In the genomic region with DNA sequence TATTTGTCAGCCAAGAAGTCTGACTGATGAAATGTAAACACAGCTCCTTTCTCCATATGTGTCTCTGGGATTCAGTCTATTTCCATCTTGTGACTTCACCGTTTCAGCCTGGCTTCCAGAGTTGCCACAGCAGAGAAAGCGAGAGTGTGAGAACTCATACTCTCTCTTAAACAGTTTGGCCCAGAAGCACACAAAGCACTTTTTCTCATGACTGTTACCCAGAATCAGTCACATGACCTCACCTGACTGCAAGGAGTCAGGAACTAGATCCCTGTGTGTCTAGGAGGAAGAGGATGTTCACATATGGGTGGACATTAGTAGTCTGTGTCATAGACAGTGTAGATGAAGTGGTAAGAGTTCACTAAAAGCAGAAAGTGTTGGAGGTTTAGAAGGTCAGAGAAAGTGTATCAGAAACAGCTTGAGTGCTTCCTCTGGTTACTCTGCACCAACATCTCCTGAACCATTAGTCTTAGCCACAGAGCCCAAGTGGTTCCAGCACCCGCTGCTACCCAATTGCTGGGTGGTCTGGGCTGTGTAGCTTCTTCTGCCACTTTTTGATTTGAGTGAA, we compare ENCODE assay signal across 24 cellular contexts.
A peak's percentile ranks its signal among the peaks of the same experiment; 100 is the strongest.
DNase-seq lines count a peak whose midpoint lies in the region; ATAC-seq, FAIRE-seq and TF ChIP-seq lines count a peak whose summit lies in the region.
"Had no signal": no experiment of that assay in that cellular context is flagged by ENCODE, and none has a peak within 500 bp of the region (broad histone marks: within the 10 kb centered on the region; RNA-seq: fewer than 3 reads in every experiment).

No MANE protein-coding gene starts in this region.

- WGBS in H1 (ENCODE audit: extremely low coverage in 1 of 2, insufficient coverage in 1 of 2, insufficient read length in 1 of 2, insufficient replicate concordance in 2 of 2, low coverage in 1 of 2, low lambda C conversion rate in 2 of 2, missing lambda C conversion rate in 1 of 2), 2 experiments = 71% methylated on average over 3 of the region's 3 CpGs; no CpG with 5 or more reads in 1 of the 2 experiments

- H3K4me1 ChIP-seq in adipocyte (ENCODE audit: control insufficient read depth, insufficient read depth, low read length) (peaks cover 4% of the 10 kb centered on the region), H1 (replicated peaks in 1 of 4; ENCODE audit: control insufficient read depth in 3 of 4, insufficient read depth in 4 of 4, low read length in 3 of 4) (no peaks in the 10 kb centered on the region)
- H3K4me1 ChIP-seq: A549; BE2C; BLaER1 treated with 17β-estradiol and CSF1 and Interleukin-3, amounts not matched to agents 10 nM and 100 nM had no signal

- H4K5ac ChIP-seq in H1 (ENCODE audit: insufficient read length, low read depth, low read length) = no peak overlapping the region

- no peak overlapping the region for H2AK5ac ChIP-seq in H1 (ENCODE audit: low read depth, low read length)

- H3K27me3 ChIP-seq in adipocyte (replicated peaks; ENCODE audit: control insufficient read depth, insufficient read depth, low read length) (no peaks in the 10 kb centered on the region), H1 (replicated peaks in 1 of 4; ENCODE audit: control insufficient read depth in 3 of 4, extremely low read depth in 1 of 4, insufficient read depth in 3 of 4, low read length in 3 of 4) (no peaks in the 10 kb centered on the region)
- H3K27me3 ChIP-seq: BE2C; BLaER1 treated with 17β-estradiol and CSF1 and Interleukin-3, amounts not matched to agents 10 nM and 100 nM had no signal

- H4K8ac ChIP-seq in H1 (ENCODE audit: extremely low read depth, insufficient read depth, low read length) = no peak overlapping the region

- POLR2A ChIA-PET in H1 (lab: Charles Lee; ENCODE audit: partially characterized antibody) = no interaction called here

- no peak overlapping the region for H3K27ac ChIP-seq in H1 (ENCODE audit: low read depth, low read length)
- H3K27ac ChIP-seq: A549; BLaER1 treated with 17β-estradiol and CSF1 and Interleukin-3, amounts not matched to agents 10 nM and 100 nM had no signal

- H3K9ac ChIP-seq in adipocyte (ENCODE audit: low read length) = no peak overlapping the region
- H3K9ac ChIP-seq in H1 (replicated peaks in 1 of 4; ENCODE audit: extremely low read depth in 1 of 4, low read depth in 3 of 4, low read length in 3 of 4) = no peak overlapping the region
- H3K9ac ChIP-seq: BLaER1 treated with 17β-estradiol and CSF1 and Interleukin-3, amounts not matched to agents 10 nM and 100 nM had no signal

- H3K36me3 Mint-ChIP-seq in stimulated activated naive CD8-positive, alpha-beta T cell treated with anti-CD3 and anti-CD28 coated beads, Interleukin-15, Interleukin-2, amounts not matched to agents 100 ng/mL and 50 ng/mL, for 24 hours (ENCODE audit: low read depth) = peaks cover 8% of the 10 kb centered on the region
- H3K36me3 Mint-ChIP-seq: CD14-positive monocyte had no signal

- no peak overlapping the region for H2BK120ac ChIP-seq in H1 (replicated peaks; ENCODE audit: low read depth, low read length)

- no peak for TF ChIP-seq CTCF in H1 (IDR thresholded peaks at IDR 0.05; ENCODE audit: control extremely low read depth in 1 of 3, insufficient read depth in 1 of 3, low read depth in 1 of 3, low read length in 3 of 3)

- no peak for ATAC-seq in stimulated activated naive CD8-positive, alpha-beta T cell treated with anti-CD3 and anti-CD28 coated beads, Interleukin-15, amount 100 ng/mL, for 72 hours
- no peak for ATAC-seq in GM21423 (IDR thresholded peaks at IDR 0.05; ENCODE audit: unreplicated experiment)
- ATAC-seq in HG03565 (IDR thresholded peaks at IDR 0.05; ENCODE audit: unreplicated experiment) = no peak
- ATAC-seq: A549, GM23338 had no signal

- H3K18ac ChIP-seq in H1 (ENCODE audit: extremely low read depth, low read length) = no peak overlapping the region

- H3K23ac ChIP-seq in H1 (ENCODE audit: insufficient read length) = no peak overlapping the region

- no peak for FAIRE-seq in H1 (lab: Jason Lieb, UNC)
- FAIRE-seq: A549, D721Med, H54 had no signal

- peaks cover 6% of the 10 kb centered on the region for H3K4me1 Mint-ChIP-seq in stimulated activated naive CD8-positive, alpha-beta T cell treated with anti-CD3 and anti-CD28 coated beads, Interleukin-15, Interleukin-2, amounts not matched to agents 100 ng/mL and 50 ng/mL, for 24 hours (ENCODE audit: low read depth)
- H3K4me1 Mint-ChIP-seq in stimulated activated naive CD8-positive, alpha-beta T cell treated with anti-CD3 and anti-CD28 coated beads, Interleukin-15, amount 100 ng/mL, for 72 hours = peaks cover 9% of the 10 kb centered on the region
- H3K4me1 Mint-ChIP-seq: CD14-positive monocyte; CD8-positive, alpha-beta memory T cell; GM23338 had no signal

- no peak overlapping the region for H4K91ac ChIP-seq in H1 (replicated peaks; ENCODE audit: insufficient read length, low read length)

- H3K4me3 ChIP-seq in adipocyte (ENCODE audit: low read length) (peak overlapping the region; percentile 27), H1 (ENCODE audit: extremely low read depth in 1 of 4, insufficient read depth in 2 of 4, low read depth in 3 of 4, low read length in 4 of 4) (no peak overlapping the region)
- H3K4me3 ChIP-seq: A549; BLaER1 treated with 17β-estradiol and CSF1 and Interleukin-3, amounts not matched to agents 10 nM and 100 nM; GM23338 had no signal

- H2BK5ac ChIP-seq in H1 (ENCODE audit: low read depth, low read length) = no peak overlapping the region

- no peak for DNase-seq in stimulated activated naive CD8-positive, alpha-beta T cell treated with anti-CD3 and anti-CD28 coated beads, Interleukin-15, amount 100 ng/mL, for 72 hours
- DNase-seq in adipocyte (ENCODE audit: low read depth) (no peak), H1 (ENCODE audit: low read depth in 1 of 2, low spot score in 2 of 2) (no peak), LoVo (ENCODE audit: low spot score) (no peak)
- DNase-seq: 8988T; ACHN; AML-193; BE2C; CD4-positive, alpha-beta T cell; CD8-positive, alpha-beta memory T cell; DMS 273 treated with DMSO at 0.1 percent for 48 hours; DMS79; GF-D8; HCEC 1CT; HFFc6 had no signal

- no peak for TF ChIP-seq RAD21 in H1 (IDR thresholded peaks at IDR 0.05 in 1 of 2, conservative IDR thresholded peaks at IDR 0.05 in 1 of 2; ENCODE audit: low read depth in 2 of 2, low read length in 2 of 2)

- H4K20me1 ChIP-seq in H1 (replicated peaks in 1 of 2; ENCODE audit: control insufficient read depth in 1 of 2, insufficient read depth in 2 of 2, low read length in 2 of 2) = no peaks in the 10 kb centered on the region
- H4K20me1 ChIP-seq: BLaER1 treated with 17β-estradiol and CSF1 and Interleukin-3, amounts not matched to agents 10 nM and 100 nM had no signal

- peaks cover 4% of the 10 kb centered on the region for H3K27me3 Mint-ChIP-seq in stimulated activated naive CD8-positive, alpha-beta T cell treated with anti-CD3 and anti-CD28 coated beads, Interleukin-15, Interleukin-2, amounts not matched to agents 100 ng/mL and 50 ng/mL, for 24 hours
- H3K27me3 Mint-ChIP-seq in stimulated activated naive CD8-positive, alpha-beta T cell treated with anti-CD3 and anti-CD28 coated beads, Interleukin-15, amount 100 ng/mL, for 72 hours = no peaks in the 10 kb centered on the region
- H3K27me3 Mint-ChIP-seq: CD4-positive, alpha-beta T cell had no signal

- H2BK12ac ChIP-seq in H1 (ENCODE audit: low read depth, low read length) = no peak overlapping the region

- H3K9me3 ChIP-seq in adipocyte (ENCODE audit: control insufficient read depth, low read length) = peaks cover 64% of the 10 kb centered on the region
- peaks cover 0 to 6% of the 10 kb centered on the region in 2 experiments; a peak in 1 of 4 replicates for H3K9me3 ChIP-seq in H1 (ENCODE audit: insufficient read depth in 2 of 2, low read depth in 1 of 2, low read length in 1 of 2)
- H3K9me3 ChIP-seq: BE2C had no signal

- H3K79me1 ChIP-seq in H1 (ENCODE audit: low read depth, low read length) = no peaks in the 10 kb centered on the region

- TF ChIP-seq POLR2A in H1 (IDR thresholded peaks at IDR 0.05; ENCODE audit: control extremely low read depth in 1 of 2, low read depth in 2 of 2, low read length in 2 of 2) = no peak

- CTCF ChIA-PET in H1 (lab: Charles Lee; ENCODE audit: partially characterized antibody) = interaction anchor here (0.5 to 1.2 kb wide), 6 partner anchors 12 to 1405 kb away, joined by 3 to 4 read pairs (median 3); no protein-coding TSS in a partner anchor

- no peaks in the 10 kb centered on the region for H3K79me2 ChIP-seq in H1 (ENCODE audit: control insufficient read depth in 1 of 2, insufficient read depth in 2 of 2, low read length in 2 of 2)

- no peaks in the 10 kb centered on the region for H3K23me2 ChIP-seq in H1 (ENCODE audit: low read depth, low read length)

- H3K4me3 Mint-ChIP-seq in stimulated activated naive CD8-positive, alpha-beta T cell treated with anti-CD3 and anti-CD28 coated beads, Interleukin-15, Interleukin-2, amounts not matched to agents 100 ng/mL and 50 ng/mL, for 24 hours = no peak overlapping the region
- H3K4me3 Mint-ChIP-seq in stimulated activated naive CD8-positive, alpha-beta T cell treated with anti-CD3 and anti-CD28 coated beads, Interleukin-15, amount 100 ng/mL, for 72 hours = no peak overlapping the region
- H3K4me3 Mint-ChIP-seq: CD14-positive monocyte; CD4-positive, alpha-beta T cell; CD8-positive, alpha-beta memory T cell; GM23338; HFFc6 had no signal

- no peak overlapping the region for H3K14ac ChIP-seq in H1 (ENCODE audit: insufficient read length)

- H2BK15ac ChIP-seq in H1 (ENCODE audit: low read length) = no peak overlapping the region

- no peak overlapping the region for H3K4me2 ChIP-seq in H1 (ENCODE audit: insufficient read depth in 1 of 2, low read depth in 2 of 2, low read length in 2 of 2)
- H3K4me2 ChIP-seq: A549; BLaER1 treated with 17β-estradiol and CSF1 and Interleukin-3, amounts not matched to agents 10 nM and 100 nM; GM23338 had no signal

- 0 out of 2 replicates have a peak overlapping the region, but pooled peaks have one; percentile 14 for H2AFZ ChIP-seq in H1 (ENCODE audit: low read length)
- H2AFZ ChIP-seq: GM23338 had no signal

- peaks cover 45% of the 10 kb centered on the region for H3K9me3 Mint-ChIP-seq in stimulated activated naive CD8-positive, alpha-beta T cell treated with anti-CD3 and anti-CD28 coated beads, Interleukin-15, Interleukin-2, amounts not matched to agents 100 ng/mL and 50 ng/mL, for 24 hours
- H3K9me3 Mint-ChIP-seq in stimulated activated naive CD8-positive, alpha-beta T cell treated with anti-CD3 and anti-CD28 coated beads, Interleukin-15, amount 100 ng/mL, for 72 hours = peaks cover 50 to 57% of the 10 kb centered on the region in 2 donors
- H3K9me3 Mint-ChIP-seq: GM23338 had no signal

- no peak overlapping the region for H3K56ac ChIP-seq in H1 (replicated peaks; ENCODE audit: insufficient read length, low read depth, low read length)

- H3K4ac ChIP-seq in H1 (replicated peaks; ENCODE audit: insufficient read length, low read depth, low read length) = no peak overlapping the region

- TF ChIP-seq EP300 in H1 (IDR thresholded peaks at IDR 0.05; ENCODE audit: borderline replicate concordance in 1 of 2, low read depth in 2 of 2, low read length in 2 of 2) = no peak

- H3K36me3 ChIP-seq in adipocyte (ENCODE audit: control insufficient read depth, insufficient read depth, low read length, severe bottlenecking) (no peaks in the 10 kb centered on the region), H1 (ENCODE audit: control insufficient read depth in 2 of 4, insufficient read depth in 4 of 4, low read length in 3 of 4) (no peaks in the 10 kb centered on the region)
- H3K36me3 ChIP-seq: BE2C; BLaER1 treated with 17β-estradiol and CSF1 and Interleukin-3, amounts not matched to agents 10 nM and 100 nM had no signal

- H3K27ac Mint-ChIP-seq in stimulated activated naive CD8-positive, alpha-beta T cell treated with anti-CD3 and anti-CD28 coated beads, Interleukin-15, Interleukin-2, amounts not matched to agents 100 ng/mL and 50 ng/mL, for 24 hours = peak overlapping the region; percentile 34
- no peak overlapping the region for H3K27ac Mint-ChIP-seq in stimulated activated naive CD8-positive, alpha-beta T cell treated with anti-CD3 and anti-CD28 coated beads, Interleukin-15, amount 100 ng/mL, for 72 hours
- H3K27ac Mint-ChIP-seq: CD14-positive monocyte; CD4-positive, alpha-beta T cell; CD8-positive, alpha-beta memory T cell; GM23338; HFFc6 had no signal

- H2BK20ac ChIP-seq in H1 (ENCODE audit: low read length) = no peak overlapping the region
